Comparison of ENCODE assay signal across 8 cellular contexts in the genomic region with DNA sequence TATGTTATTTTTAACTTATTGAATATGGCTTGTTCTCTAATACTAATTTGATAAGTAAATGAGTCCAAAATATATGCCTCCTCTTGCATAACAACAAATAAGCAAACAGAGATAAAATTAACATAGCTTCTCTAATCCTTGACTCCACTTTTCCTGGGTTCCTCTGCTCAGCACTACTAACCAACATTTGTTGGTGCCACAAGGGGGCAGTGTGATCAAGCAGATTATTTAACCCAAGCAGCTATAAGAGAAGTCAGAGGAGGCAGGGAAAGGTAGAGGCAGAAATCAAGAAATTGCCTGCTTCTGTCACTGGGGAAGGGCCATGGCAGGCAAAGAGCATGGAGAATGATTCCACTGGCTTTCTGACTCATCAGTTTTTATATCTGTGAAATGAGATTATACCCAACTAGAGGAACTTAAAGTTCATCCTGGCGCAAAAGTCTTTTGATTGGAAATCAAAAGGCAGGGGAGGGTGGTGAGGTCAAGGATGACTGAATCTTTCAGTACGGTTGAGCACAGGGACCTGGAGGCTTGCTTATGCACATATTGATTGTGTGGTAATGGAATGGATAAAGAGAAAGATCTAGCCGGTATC.
DNase-seq lines count a peak whose midpoint lies in the region; ATAC-seq and TF ChIP-seq lines count a peak whose summit lies in the region.

No MANE protein-coding gene starts in this region.

- no peaks in the 10 kb centered on the region for H3K36me3 ChIP-seq in lung (ENCODE audit: control insufficient read depth in 2 of 2, insufficient read depth in 2 of 2, low read length in 2 of 2)

- H3K27me3 ChIP-seq in lung (ENCODE audit: control insufficient read depth, insufficient read depth) = no peaks in the 10 kb centered on the region

- no peak overlapping the region for H3K27ac ChIP-seq in lung (ENCODE audit: low read depth in 1 of 2, low read length in 1 of 2)

- no peak overlapping the region for H3K4me3 ChIP-seq in lung

- H3K9me3 ChIP-seq in lung (ENCODE audit: control insufficient read depth in 2 of 2, insufficient read depth in 1 of 2, low read length in 1 of 2) = no peaks in the 10 kb centered on the region

- peak; percentile 59 for ATAC-seq in HG02970 (IDR thresholded peaks at IDR 0.05; ENCODE audit: low FRiP score, unreplicated experiment)
- peak; percentile 67 for ATAC-seq in lung (ENCODE audit: insufficient read depth, low FRiP score)

- peak; percentile 78 for TF ChIP-seq CTCF in GM13976 (IDR thresholded peaks at IDR 0.05; ENCODE audit: borderline replicate concordance, control extremely low read depth, extremely low read depth, insufficient read depth, missing control alignments)
- TF ChIP-seq CTCF in lung (IDR thresholded peaks at IDR 0.05; ENCODE audit: control extremely low read depth, extremely low read depth) = peak; percentile 75

- H3K4me1 ChIP-seq in lung (ENCODE audit: control insufficient read depth in 2 of 2, insufficient read depth in 2 of 2, low read length in 2 of 2) = no peaks in the 10 kb centered on the region

- 77 to 82% methylated on average over 3 of the region's 3 CpGs for WGBS in lung, 2 donors

- DNase-seq in A172 (ENCODE audit: low spot score) (peak; percentile 65), GM13976 (ENCODE audit: low spot score) (peak; percentile 22), NCI-H2227 (lab: John Stamatoyannopoulos, UW; ENCODE audit: unreplicated experiment) (peak; percentile 45), dermis blood vessel endothelial cell (peak; percentile 78), lung (ENCODE audit: low spot score) (peak; percentile 55)
- DNase-seq in activated CD4-positive, alpha-beta T cell treated with anti-CD3 and anti-CD28 coated beads for 48 hours = peak; percentile 75
- peak; percentile 30 for DNase-seq in stimulated activated CD8-positive, alpha-beta memory T cell treated with anti-CD3 and anti-CD28 coated beads, Interleukin-15, amount 100 ng/mL, for 24 hours (ENCODE audit: low read depth)

- in situ Hi-C loops in GM13976 (cut with MboI; ENCODE audit: low sequenced_read_pairs, unreplicated experiment) = loop anchor here (5.0 to 10.0 kb wide), 2 partner anchors 215 to 802 kb away; no protein-coding TSS in a partner anchor

Comparison
In these comparisons a context has a peak if more than half of its experiments do, and no peak if none do; other contexts are left out.
1. DNase-seq: peak in every context shown above with its lines; median percentile 78 in dermis blood vessel endothelial cell; 75 in activated CD4-positive, alpha-beta T cell treated with anti-CD3 and anti-CD28 coated beads for 48 hours; 65 in A172; 55 in lung; 45 in NCI-H2227; 30 in stimulated activated CD8-positive, alpha-beta memory T cell treated with anti-CD3 and anti-CD28 coated beads, Interleukin-15, amount 100 ng/mL, for 24 hours; 22 in GM13976.